In the genomic region with DNA sequence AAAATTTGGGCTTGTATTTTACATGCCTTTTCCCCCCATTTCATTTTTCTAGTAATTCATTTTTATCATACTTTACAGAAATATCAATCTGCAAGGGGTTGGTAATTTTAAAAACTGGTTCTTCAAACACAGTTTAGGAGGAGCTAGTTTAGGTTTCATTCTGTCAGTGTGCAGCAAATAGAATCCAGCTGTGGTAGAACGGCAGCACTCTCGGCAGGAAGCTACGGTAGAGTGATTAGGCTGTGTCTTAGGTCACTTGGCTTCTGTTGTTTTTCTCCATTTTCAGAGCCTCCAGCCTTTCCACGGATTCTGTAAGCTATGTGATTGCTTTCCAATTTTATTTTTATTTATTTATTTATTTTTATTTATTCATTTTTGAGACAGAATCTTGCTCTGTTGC, we compare ENCODE assay signal across 19 cellular contexts. TPM values are rescaled to one million over a fixed set of nuclear protein-coding genes. Genes with fewer than 3 reads are reported as not detected.
DNase-seq lines count a peak whose midpoint lies in the region; ATAC-seq and TF ChIP-seq lines count a peak whose summit lies in the region.
"Had no signal": no experiment of that assay in that cellular context is flagged by ENCODE, and none has a peak within 500 bp of the region (broad histone marks: within the 10 kb centered on the region; RNA-seq: fewer than 3 reads in every experiment).

No MANE protein-coding gene starts in this region.

- no peaks in the 10 kb centered on the region for H3K9me3 ChIP-seq in BLaER1 treated with 17β-estradiol and CSF1 and Interleukin-3, amounts not matched to agents 10 nM and 100 nM (replicated peaks in 1 of 11)
- H3K9me3 ChIP-seq: Caco-2 had no signal

- no peaks in the 10 kb centered on the region for H3K27me3 ChIP-seq in BLaER1 treated with 17β-estradiol and CSF1 and Interleukin-3, amounts not matched to agents 10 nM and 100 nM

- CTCF ChIA-PET in activated B cell treated with CpG ODN at 0.5 μM for 24 hours (lab: Charles Lee): interaction anchor here (1.5 kb wide), 1 partner anchor 11 kb away, joined by 4 read pairs; no protein-coding TSS in a partner anchor

- peak; percentile 60 for ATAC-seq in activated B cell treated with CpG ODN at 0.5 μM for 24 hours (ENCODE audit: low read depth)
- peak; percentile 41 to 65 for ATAC-seq in naive B cell (ENCODE audit: low read depth in 2 of 2)
- ATAC-seq: GM23338, PC-3, T-cell had no signal

- no peaks in the 10 kb centered on the region for H3K9me3 Mint-ChIP-seq in activated B cell treated with CpG ODN at 0.5 μM for 24 hours
- no peaks in the 10 kb centered on the region for H3K9me3 Mint-ChIP-seq in naive B cell
- H3K9me3 Mint-ChIP-seq: GM23338, T-cell had no signal

- H3K4me1 Mint-ChIP-seq in activated B cell treated with CpG ODN at 0.5 μM for 24 hours: peaks cover 9% of the 10 kb centered on the region
- H3K4me1 Mint-ChIP-seq in naive B cell: peaks cover 0 to 3% (median 0%) of the 10 kb centered on the region in 3 donors

- peaks cover 0 to 100% (median 0%) of the 10 kb centered on the region in 11 experiments; a peak in 6 of 22 replicates for H3K36me3 ChIP-seq in BLaER1 treated with 17β-estradiol and CSF1 and Interleukin-3, amounts not matched to agents 10 nM and 100 nM

- H3K27ac Mint-ChIP-seq in activated B cell treated with CpG ODN at 0.5 μM for 24 hours (no peak overlapping the region), naive B cell (peak overlapping the region in 1 of 6 donors; percentile 21)
- H3K27ac Mint-ChIP-seq: GM23338 had no signal

- peaks cover 0 to 29% (median 19%) of the 10 kb centered on the region in 10 experiments; a peak in 16 of 20 replicates for H3K4me1 ChIP-seq in BLaER1 treated with 17β-estradiol and CSF1 and Interleukin-3, amounts not matched to agents 10 nM and 100 nM
- H3K4me1 ChIP-seq: Caco-2 had no signal

- H3K4me3 Mint-ChIP-seq in activated B cell treated with CpG ODN at 0.5 μM for 24 hours (no peak overlapping the region), naive B cell (no peak overlapping the region)
- H3K4me3 Mint-ChIP-seq: GM23338, T-cell had no signal

- H3K9ac ChIP-seq in BLaER1 treated with 17β-estradiol and CSF1 and Interleukin-3, amounts not matched to agents 10 nM and 100 nM: peak overlapping the region in 2 of 11 experiments; percentile 11 to 32; a peak in 3 of 22 replicates

- H3K36me3 Mint-ChIP-seq in activated B cell treated with CpG ODN at 0.5 μM for 24 hours (ENCODE audit: low read depth): peaks cover 30% of the 10 kb centered on the region
- H3K36me3 Mint-ChIP-seq in naive B cell: peaks cover 0 to 17% of the 10 kb centered on the region in 2 donors

- DNase-seq in GM19238 (ENCODE audit: insufficient read length, low spot score) (peak; percentile 28), activated B cell treated with CpG ODN at 0.5 μM for 24 hours (no peak), naive B cell (no peak), NCI-H1105 treated with DMSO at 0.1 percent for 48 hours (lab: John Stamatoyannopoulos, UW) (no peak), cerebellum (ENCODE audit: low spot score) (no peak)
- DNase-seq in activated CD4-positive, CD25-positive, alpha-beta regulatory T cell treated with anti-CD3 and anti-CD28 coated beads, Interleukin-2, amount 50 U/mL, for 72 hours: no peak
- no peak for DNase-seq in stimulated activated CD4-positive, alpha-beta T cell treated with anti-CD3 and anti-CD28 coated beads, Interleukin-2, amount 100 ng/mL, for 48 hours
- DNase-seq: ACHN, C1 segment of cervical spinal cord, Caco-2, DMS53, NCI-H1092 treated with DMSO at 0.1 percent for 48 hours, NCI-H187 treated with DMSO at 0.1 percent for 48 hours, NCI-H446, PC-3, T-cell had no signal

- POLR2A ChIA-PET in activated B cell treated with CpG ODN at 0.5 μM for 24 hours (lab: Charles Lee): interaction anchor here (0.6 kb wide), 1 partner anchor 199 kb away, joined by 5 read pairs; no protein-coding TSS in a partner anchor

- intact Hi-C loops in activated B cell treated with CpG ODN at 0.5 μM for 24 hours (cut with micrococcal nuclease): no loop called here

- TF ChIP-seq CTCF in activated B cell treated with CpG ODN at 0.5 μM for 24 hours (IDR thresholded peaks at IDR 0.05): no peak

- H4K20me1 ChIP-seq in BLaER1 treated with 17β-estradiol and CSF1 and Interleukin-3, amounts not matched to agents 10 nM and 100 nM: peaks cover 0 to 36% (median 0%) of the 10 kb centered on the region in 11 experiments; a peak in 3 of 22 replicates

- no peaks in the 10 kb centered on the region for H3K27me3 Mint-ChIP-seq in activated B cell treated with CpG ODN at 0.5 μM for 24 hours
- no peaks in the 10 kb centered on the region for H3K27me3 Mint-ChIP-seq in naive B cell
- H3K27me3 Mint-ChIP-seq: T-cell had no signal

- H3K27ac ChIP-seq in BLaER1 treated with 17β-estradiol and CSF1 and Interleukin-3, amounts not matched to agents 10 nM and 100 nM: peak overlapping the region in 7 of 11 experiments; percentile 26 to 68 (median 54); a peak in 13 of 22 replicates

- no peak overlapping the region for H3K4me3 ChIP-seq in BLaER1 treated with 17β-estradiol and CSF1 and Interleukin-3, amounts not matched to agents 10 nM and 100 nM
- H3K4me3 ChIP-seq: GM23338 had no signal

- H3K4me2 ChIP-seq in BLaER1 treated with 17β-estradiol and CSF1 and Interleukin-3, amounts not matched to agents 10 nM and 100 nM: peak overlapping the region in 8 of 11 experiments; percentile 48 to 73 (median 62); a peak in 17 of 22 replicates
- H3K4me2 ChIP-seq: GM23338 had no signal

RNA-seq across cellular contexts. Expression of gene TLDC2, which starts 32.7 kb away (rescaled TPM):
- total RNA-seq in activated B cell treated with CpG ODN at 0.5 μM for 24 hours: not detected in 2 replicates
- under 1 TPM in 1 of 6 donors, not detected in 5; 0.27 TPM for polyA plus RNA-seq in naive B cell (ENCODE audit: low read depth in 6 of 6)
- total RNA-seq in cerebellum: 0.54 TPM
- total RNA-seq: Caco-2, PC-3, SK-MEL-5 had no signal

RNA-seq across cellular contexts. Expression of gene SAMHD1, which starts 42.9 kb away (rescaled TPM):
- total RNA-seq in activated B cell treated with CpG ODN at 0.5 μM for 24 hours (15.1 and 16.4 TPM in 2 replicates), cerebellum (23.4 TPM)
- polyA plus RNA-seq in naive B cell (ENCODE audit: low read depth in 6 of 6): 10 to 100 TPM; 13.8 to 25.1 (median 20.1) TPM
